Comparison of ENCODE assay signal across 1 cellular context in genomic region chr14:100100032-100100405, GRCh38.
TF ChIP-seq lines count a peak whose summit lies in the region.

No MANE protein-coding gene starts in this region.

TF ChIP-seq in HepG2, 621 proteins besides CTCF, POLR2A, EP300 and RAD21:
- TF ChIP-seq ZNF7 (CRISPR knock-in tag; IDR thresholded peaks at IDR 0.05) (no peak), KDM5A (IDR thresholded peaks at IDR 0.05; ENCODE audit: borderline replicate concordance, low read length) (no peak), ZNF572 (CRISPR knock-in tag; IDR thresholded peaks at IDR 0.05) (no peak)
- TF ChIP-seq, protein P1, sequence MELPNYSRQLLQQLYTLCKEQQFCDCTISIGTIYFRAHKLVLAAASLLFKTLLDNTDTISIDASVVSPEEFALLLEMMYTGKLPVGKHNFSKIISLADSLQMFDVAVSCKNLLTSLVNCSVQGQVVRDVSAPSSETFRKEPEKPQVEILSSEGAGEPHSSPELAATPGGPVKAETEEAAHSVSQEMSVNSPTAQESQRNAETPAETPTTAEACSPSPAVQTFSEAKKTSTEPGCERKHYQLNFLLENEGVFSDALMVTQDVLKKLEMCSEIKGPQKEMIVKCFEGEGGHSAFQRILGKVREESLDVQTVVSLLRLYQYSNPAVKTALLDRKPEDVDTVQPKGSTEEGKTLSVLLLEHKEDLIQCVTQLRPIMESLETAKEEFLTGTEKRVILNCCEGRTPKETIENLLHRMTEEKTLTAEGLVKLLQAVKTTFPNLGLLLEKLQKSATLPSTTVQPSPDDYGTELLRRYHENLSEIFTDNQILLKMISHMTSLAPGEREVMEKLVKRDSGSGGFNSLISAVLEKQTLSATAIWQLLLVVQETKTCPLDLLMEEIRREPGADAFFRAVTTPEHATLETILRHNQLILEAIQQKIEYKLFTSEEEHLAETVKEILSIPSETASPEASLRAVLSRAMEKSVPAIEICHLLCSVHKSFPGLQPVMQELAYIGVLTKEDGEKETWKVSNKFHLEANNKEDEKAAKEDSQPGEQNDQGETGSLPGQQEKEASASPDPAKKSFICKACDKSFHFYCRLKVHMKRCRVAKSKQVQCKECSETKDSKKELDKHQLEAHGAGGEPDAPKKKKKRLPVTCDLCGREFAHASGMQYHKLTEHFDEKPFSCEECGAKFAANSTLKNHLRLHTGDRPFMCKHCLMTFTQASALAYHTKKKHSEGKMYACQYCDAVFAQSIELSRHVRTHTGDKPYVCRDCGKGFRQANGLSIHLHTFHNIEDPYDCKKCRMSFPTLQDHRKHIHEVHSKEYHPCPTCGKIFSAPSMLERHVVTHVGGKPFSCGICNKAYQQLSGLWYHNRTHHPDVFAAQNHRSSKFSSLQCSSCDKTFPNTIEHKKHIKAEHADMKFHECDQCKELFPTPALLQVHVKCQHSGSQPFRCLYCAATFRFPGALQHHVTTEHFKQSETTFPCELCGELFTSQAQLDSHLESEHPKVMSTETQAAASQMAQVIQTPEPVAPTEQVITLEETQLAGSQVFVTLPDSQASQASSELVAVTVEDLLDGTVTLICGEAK (IDR thresholded peaks at IDR 0.05), result no peak
- TF ChIP-seq, protein P1 (CRISPR knock-in tag; IDR thresholded peaks at IDR 0.05), result no peak
